ENCODE assay signal across 20 cellular contexts in genomic region chrX:104134583-104135261, GRCh38. TPM values are rescaled to one million over a fixed set of nuclear protein-coding genes. Genes with fewer than 3 reads are reported as not detected.
DNase-seq lines count a peak whose midpoint lies in the region; ATAC-seq and TF ChIP-seq lines count a peak whose summit lies in the region.
"Had no signal": no experiment of that assay in that cellular context is flagged by ENCODE, and none has a peak within 500 bp of the region (broad histone marks: within the 10 kb centered on the region; RNA-seq: fewer than 3 reads in every experiment).

No MANE protein-coding gene starts in this region.

- no peak overlapping the region for H3K4me3 Mint-ChIP-seq in activated naive CD4-positive, alpha-beta T cell treated with anti-CD3 and anti-CD28 coated beads for 36 hours
- no peak overlapping the region for H3K4me3 Mint-ChIP-seq in activated naive CD8-positive, alpha-beta T cell treated with anti-CD3 and anti-CD28 coated beads for 36 hours
- H3K4me3 Mint-ChIP-seq in memory B cell, result no peak overlapping the region
- H3K4me3 Mint-ChIP-seq in stimulated activated naive CD8-positive, alpha-beta T cell treated with anti-CD3 and anti-CD28 coated beads, Interleukin-15, Interleukin-2, amounts not matched to agents 100 ng/mL and 50 ng/mL, for 24 hours, result peak overlapping the region; percentile 15

- H3K27me3 ChIP-seq in SK-N-SH (ENCODE audit: insufficient read depth), result no peaks in the 10 kb centered on the region
- H3K27me3 ChIP-seq: MG63 had no signal

- no peak for TF ChIP-seq EP300 in SK-N-SH (IDR thresholded peaks at IDR 0.05; ENCODE audit: borderline replicate concordance in 1 of 2, low read depth in 1 of 2, low read length in 1 of 2)

- POLR2A ChIA-PET in SK-N-SH (lab: Yijun Ruan, JAX), result no interaction called here

- no peak for TF ChIP-seq CTCF in SK-N-SH (IDR thresholded peaks at IDR 0.05)

- no peak for DNase-seq in activated naive CD4-positive, alpha-beta T cell treated with anti-CD3 and anti-CD28 coated beads for 36 hours
- no peak for DNase-seq in activated naive CD4-positive, alpha-beta T cell treated with Interleukin-2 at 50 U/mL for 16 hours
- no peak for DNase-seq in activated naive CD8-positive, alpha-beta T cell treated with anti-CD3 and anti-CD28 coated beads for 36 hours
- DNase-seq in memory B cell (ENCODE audit: low spot score in 2 of 2) (no peak), NCI-H748 treated with DMSO at 0.1 percent for 48 hours (lab: John Stamatoyannopoulos, UW) (no peak), SK-N-SH (no peak)
- DNase-seq: Calu3, DMS79, H7, MG63, NCI-H1092 treated with DMSO at 0.1 percent for 48 hours, NCI-H187, NCI-H446, NCI-H774, Right ventricle myocardium superior had no signal

- H3K27me3 Mint-ChIP-seq in activated naive CD4-positive, alpha-beta T cell treated with anti-CD3 and anti-CD28 coated beads for 36 hours (ENCODE audit: low read depth), result no peaks in the 10 kb centered on the region
- no peaks in the 10 kb centered on the region for H3K27me3 Mint-ChIP-seq in activated naive CD8-positive, alpha-beta T cell treated with anti-CD3 and anti-CD28 coated beads for 36 hours
- H3K27me3 Mint-ChIP-seq in memory B cell, result no peaks in the 10 kb centered on the region
- no peaks in the 10 kb centered on the region for H3K27me3 Mint-ChIP-seq in stimulated activated naive CD8-positive, alpha-beta T cell treated with anti-CD3 and anti-CD28 coated beads, Interleukin-15, Interleukin-2, amounts not matched to agents 100 ng/mL and 50 ng/mL, for 24 hours

- no peaks in the 10 kb centered on the region for H3K4me1 ChIP-seq in SK-N-SH (ENCODE audit: control insufficient read depth in 1 of 2, insufficient read depth in 2 of 2, low read depth in 1 of 2, low read length in 1 of 2)

- H3K9me3 Mint-ChIP-seq in activated naive CD4-positive, alpha-beta T cell treated with anti-CD3 and anti-CD28 coated beads for 36 hours, result no peaks in the 10 kb centered on the region
- no peaks in the 10 kb centered on the region for H3K9me3 Mint-ChIP-seq in activated naive CD8-positive, alpha-beta T cell treated with anti-CD3 and anti-CD28 coated beads for 36 hours
- no peaks in the 10 kb centered on the region for H3K9me3 Mint-ChIP-seq in memory B cell
- no peaks in the 10 kb centered on the region for H3K9me3 Mint-ChIP-seq in stimulated activated naive CD8-positive, alpha-beta T cell treated with anti-CD3 and anti-CD28 coated beads, Interleukin-15, Interleukin-2, amounts not matched to agents 100 ng/mL and 50 ng/mL, for 24 hours

- no peaks in the 10 kb centered on the region for H3K9me3 ChIP-seq in SK-N-SH
- H3K9me3 ChIP-seq: MG63 had no signal

- CTCF ChIA-PET in activated naive CD4-positive, alpha-beta T cell treated with anti-CD3 and anti-CD28 coated beads for 36 hours (lab: Charles Lee), result interaction anchor here (2.5 to 4.4 kb wide), 2 partner anchors 35 to 290 kb away, joined by 14 to 30 read pairs; no protein-coding TSS in a partner anchor
- CTCF ChIA-PET in SK-N-SH (lab: Yijun Ruan, JAX), result interaction anchor here (0.6 kb wide), 1 partner anchor 9 kb away, joined by 3 read pairs; no protein-coding TSS in a partner anchor

- intact Hi-C loops in activated naive CD4-positive, alpha-beta T cell treated with anti-CD3 and anti-CD28 coated beads for 36 hours (cut with micrococcal nuclease), result no loop called here

- H3K79me2 ChIP-seq in SK-N-SH (ENCODE audit: insufficient read depth), result no peaks in the 10 kb centered on the region

- no peak overlapping the region for H3K4me3 ChIP-seq in SK-N-SH (ENCODE audit: low read depth in 2 of 2, low read length in 1 of 2)
- H3K4me3 ChIP-seq: MG63 had no signal

- H3K9me2 ChIP-seq in SK-N-SH, result no peaks in the 10 kb centered on the region

- no peaks in the 10 kb centered on the region for H4K20me1 ChIP-seq in SK-N-SH (ENCODE audit: insufficient read depth)

- no peak overlapping the region for H3K9ac ChIP-seq in SK-N-SH

- H3K27ac Mint-ChIP-seq in activated naive CD4-positive, alpha-beta T cell treated with anti-CD3 and anti-CD28 coated beads for 36 hours, result peak overlapping the region; percentile 21
- peak overlapping the region; percentile 72 for H3K27ac Mint-ChIP-seq in activated naive CD8-positive, alpha-beta T cell treated with anti-CD3 and anti-CD28 coated beads for 36 hours
- peak overlapping the region; percentile 9 for H3K27ac Mint-ChIP-seq in memory B cell
- peak overlapping the region; percentile 85 for H3K27ac Mint-ChIP-seq in stimulated activated naive CD8-positive, alpha-beta T cell treated with anti-CD3 and anti-CD28 coated beads, Interleukin-15, Interleukin-2, amounts not matched to agents 100 ng/mL and 50 ng/mL, for 24 hours

- peaks cover 15% of the 10 kb centered on the region for H3K4me1 Mint-ChIP-seq in activated naive CD4-positive, alpha-beta T cell treated with anti-CD3 and anti-CD28 coated beads for 36 hours (ENCODE audit: low read depth)
- H3K4me1 Mint-ChIP-seq in activated naive CD8-positive, alpha-beta T cell treated with anti-CD3 and anti-CD28 coated beads for 36 hours, result peaks cover 30% of the 10 kb centered on the region
- peaks cover 15% of the 10 kb centered on the region for H3K4me1 Mint-ChIP-seq in memory B cell
- peaks cover 28% of the 10 kb centered on the region for H3K4me1 Mint-ChIP-seq in stimulated activated naive CD8-positive, alpha-beta T cell treated with anti-CD3 and anti-CD28 coated beads, Interleukin-15, Interleukin-2, amounts not matched to agents 100 ng/mL and 50 ng/mL, for 24 hours (ENCODE audit: low read depth)

- H3F3A ChIP-seq in SK-N-SH (replicated peaks; ENCODE audit: insufficient read depth), result peaks cover 4% of the 10 kb centered on the region

- no peak overlapping the region for H2AFZ ChIP-seq in SK-N-SH (ENCODE audit: low read depth)

- no peak for TF ChIP-seq RAD21 in SK-N-SH (IDR thresholded peaks at IDR 0.05; ENCODE audit: low read length)

- ATAC-seq in memory B cell (ENCODE audit: low read depth), result no peak
- ATAC-seq in GM21515 (IDR thresholded peaks at IDR 0.05; ENCODE audit: unreplicated experiment), result no peak
- ATAC-seq: Panc1 had no signal

- WGBS in SK-N-SH (ENCODE audit: low lambda C conversion rate), result 52% methylated on average over 5 of the region's 5 CpGs

- H3K36me3 ChIP-seq in SK-N-SH (replicated peaks in 1 of 2; ENCODE audit: control insufficient read depth in 1 of 2, insufficient read depth in 2 of 2, low read length in 1 of 2), result peaks cover 4 to 5% of the 10 kb centered on the region in 2 experiments
- H3K36me3 ChIP-seq: MG63 had no signal

- no peak overlapping the region for H3K27ac ChIP-seq in SK-N-SH (ENCODE audit: low read depth in 2 of 2, low read length in 1 of 2)
- H3K27ac ChIP-seq: C4-2B had no signal

- H3K36me3 Mint-ChIP-seq in activated naive CD4-positive, alpha-beta T cell treated with anti-CD3 and anti-CD28 coated beads for 36 hours (ENCODE audit: low read depth), result peaks cover 2% of the 10 kb centered on the region
- no peaks in the 10 kb centered on the region for H3K36me3 Mint-ChIP-seq in activated naive CD8-positive, alpha-beta T cell treated with anti-CD3 and anti-CD28 coated beads for 36 hours
- H3K36me3 Mint-ChIP-seq in memory B cell, result peaks cover 9% of the 10 kb centered on the region
- peaks cover 7% of the 10 kb centered on the region for H3K36me3 Mint-ChIP-seq in stimulated activated naive CD8-positive, alpha-beta T cell treated with anti-CD3 and anti-CD28 coated beads, Interleukin-15, Interleukin-2, amounts not matched to agents 100 ng/mL and 50 ng/mL, for 24 hours (ENCODE audit: low read depth)

- H3K4me2 ChIP-seq in SK-N-SH, result no peak overlapping the region

TF ChIP-seq in SK-N-SH, 30 proteins besides CTCF, POLR2A, EP300 and RAD21:
- TF ChIP-seq USF1 (IDR thresholded peaks at IDR 0.05; ENCODE audit: borderline replicate concordance, low read depth), result no peak
- no peak for TF ChIP-seq IRF3 (IDR thresholded peaks at IDR 0.05; ENCODE audit: low read depth, low read length)
TF ChIP-seq in SK-N-SH: peak in this region for 0.

RNA-seq across cellular contexts. Expression of gene SLC25A53, which starts 22.1 kb away (rescaled TPM):
- total RNA-seq in activated naive CD4-positive, alpha-beta T cell treated with anti-CD3 and anti-CD28 coated beads for 36 hours, result 1 to 10 TPM; 4.6 to 5.0 TPM
- 1 to 10 TPM; 5.2 to 5.8 TPM for total RNA-seq in activated naive CD8-positive, alpha-beta T cell treated with anti-CD3 and anti-CD28 coated beads for 36 hours
- 5.6 and 5.9 TPM in 2 replicates for polyA plus RNA-seq in SK-N-SH (2012; rRNA removed)
- polyA plus RNA-seq in SK-N-SH (2012; cell fraction: cytosol; rRNA removed), result 4.9 and 5.6 TPM in 2 replicates
- 4.9 and 5.2 TPM in 2 replicates for polyA plus RNA-seq in SK-N-SH (2012; cell fraction: nucleus; rRNA removed)
- total RNA-seq: G401 had no signal

RNA-seq across cellular contexts. Expression of gene ZCCHC18, which starts 22.4 kb away (rescaled TPM):
- under 1 TPM; 0.12 to 0.17 TPM for total RNA-seq in activated naive CD4-positive, alpha-beta T cell treated with anti-CD3 and anti-CD28 coated beads for 36 hours
- total RNA-seq in activated naive CD8-positive, alpha-beta T cell treated with anti-CD3 and anti-CD28 coated beads for 36 hours, result 1 to 10 TPM; 5.5 to 5.8 TPM
- 5.9 and 7.5 TPM in 2 replicates for polyA plus RNA-seq in SK-N-SH (2012; rRNA removed)
- polyA plus RNA-seq in SK-N-SH (2012; cell fraction: cytosol; rRNA removed), result 5.1 and 5.9 TPM in 2 replicates
- polyA plus RNA-seq in SK-N-SH (2012; cell fraction: nucleus; rRNA removed), result 19.1 and 33.9 TPM in 2 replicates

RNA-seq across cellular contexts. Expression of gene FAM199X, which starts 31.5 kb away (rescaled TPM):
- 1 to 10 TPM; 6.0 to 6.1 TPM for total RNA-seq in activated naive CD4-positive, alpha-beta T cell treated with anti-CD3 and anti-CD28 coated beads for 36 hours
- 1 to 10 TPM; 7.8 to 8.1 TPM for total RNA-seq in activated naive CD8-positive, alpha-beta T cell treated with anti-CD3 and anti-CD28 coated beads for 36 hours
- polyA plus RNA-seq in SK-N-SH (2012; rRNA removed), result 2.2 and 3.2 TPM in 2 replicates
- polyA plus RNA-seq in SK-N-SH (2012; cell fraction: cytosol; rRNA removed), result 4.0 and 5.3 TPM in 2 replicates
- 2.4 and 5.2 TPM in 2 replicates for polyA plus RNA-seq in SK-N-SH (2012; cell fraction: nucleus; rRNA removed)

RNA-seq across cellular contexts. Expression of gene TMSB15C, which starts 58.7 kb away (rescaled TPM):
- 1 to 10 TPM; 2.1 TPM for total RNA-seq in activated naive CD4-positive, alpha-beta T cell treated with anti-CD3 and anti-CD28 coated beads for 36 hours
- 1 to 10 TPM; 2.2 to 2.5 TPM for total RNA-seq in activated naive CD8-positive, alpha-beta T cell treated with anti-CD3 and anti-CD28 coated beads for 36 hours
- 2.9 and 4.4 TPM in 2 replicates for polyA plus RNA-seq in SK-N-SH (2012; rRNA removed)
- polyA plus RNA-seq in SK-N-SH (2012; cell fraction: cytosol; rRNA removed), result 2.8 and 3.1 TPM in 2 replicates
- polyA plus RNA-seq in SK-N-SH (2012; cell fraction: nucleus; rRNA removed), result 5.2 and 8.3 TPM in 2 replicates
- total RNA-seq: G401 had no signal

Comparison
In these comparisons a context has a peak if more than half of its experiments do, and no peak if none do; other contexts are left out.
1. H3K27ac Mint-ChIP-seq: peak in every context shown above with its lines; median percentile 85 in stimulated activated naive CD8-positive, alpha-beta T cell treated with anti-CD3 and anti-CD28 coated beads, Interleukin-15, Interleukin-2, amounts not matched to agents 100 ng/mL and 50 ng/mL, for 24 hours; 72 in activated naive CD8-positive, alpha-beta T cell treated with anti-CD3 and anti-CD28 coated beads for 36 hours; 21 in activated naive CD4-positive, alpha-beta T cell treated with anti-CD3 and anti-CD28 coated beads for 36 hours; 9 in memory B cell.
2. RNA of gene ZCCHC18, which starts 22.4 kb away (total RNA-seq): 5.5 to 5.8 TPM in activated naive CD8-positive, alpha-beta T cell treated with anti-CD3 and anti-CD28 coated beads for 36 hours; 0.12 to 0.17 TPM in activated naive CD4-positive, alpha-beta T cell treated with anti-CD3 and anti-CD28 coated beads for 36 hours; every median in the first group is over 4 times any median in the second.